ENCODE assay signal across 8 cellular contexts in the genomic region with DNA sequence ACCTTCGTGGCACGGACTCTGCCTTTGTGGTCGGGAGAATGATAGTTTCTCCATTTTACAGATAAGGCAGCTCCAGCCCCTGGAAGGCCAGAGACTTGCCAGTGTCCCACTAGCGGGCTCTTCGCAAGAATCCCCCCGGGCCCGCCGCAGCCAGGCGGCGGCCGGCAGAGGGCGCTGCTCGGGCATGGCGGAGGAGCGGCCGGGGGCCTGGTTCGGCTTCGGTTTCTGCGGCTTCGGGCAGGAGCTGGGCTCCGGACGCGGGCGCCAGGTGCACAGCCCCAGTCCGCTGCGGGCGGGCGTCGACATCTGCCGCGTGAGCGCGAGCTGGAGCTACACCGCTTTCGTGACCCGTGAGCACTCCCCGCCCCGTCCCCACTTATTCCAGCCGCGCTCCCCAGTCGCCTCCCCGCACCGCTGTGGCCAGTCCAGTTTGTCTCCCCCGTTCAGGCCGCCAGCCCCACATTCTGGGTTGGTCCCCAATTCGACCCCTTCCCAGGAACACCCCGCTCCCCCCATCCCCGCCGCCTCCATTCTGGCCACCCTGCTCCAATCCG. TPM values are rescaled to one million over a fixed set of nuclear protein-coding genes. Genes with fewer than 3 reads are reported as not detected.
DNase-seq lines count a peak whose midpoint lies in the region; ATAC-seq and TF ChIP-seq lines count a peak whose summit lies in the region.

No MANE protein-coding gene starts in this region.

- peak; percentile 23 for ATAC-seq in GM21390 (IDR thresholded peaks at IDR 0.05; ENCODE audit: unreplicated experiment)
- ATAC-seq in activated CD8-positive, alpha-beta T cell treated with anti-CD3 and anti-CD28 coated beads, Interleukin-2, amount 10 ng/mL, durations not matched to agents 7 days and 5 days: peak; percentile 7
- peak; percentile 65 to 66 for ATAC-seq in lower lobe of right lung

- H3K4me1 ChIP-seq in lower lobe of right lung: peaks cover 31% of the 10 kb centered on the region

- peak overlapping the region; percentile 97 for H3K27ac Mint-ChIP-seq in activated CD8-positive, alpha-beta T cell treated with anti-CD3 and anti-CD28 coated beads, Interleukin-2, amount 10 ng/mL, durations not matched to agents 7 days and 5 days

- H3K4me3 Mint-ChIP-seq in activated CD8-positive, alpha-beta T cell treated with anti-CD3 and anti-CD28 coated beads, Interleukin-2, amount 10 ng/mL, durations not matched to agents 7 days and 5 days: peak overlapping the region; percentile 88

- H3K27me3 ChIP-seq in lower lobe of right lung (ENCODE audit: low read depth): no peaks in the 10 kb centered on the region

- H3K36me3 ChIP-seq in lower lobe of right lung: peaks cover 43% of the 10 kb centered on the region

- peaks cover 54% of the 10 kb centered on the region for H3K36me3 Mint-ChIP-seq in activated CD8-positive, alpha-beta T cell treated with anti-CD3 and anti-CD28 coated beads, Interleukin-2, amount 10 ng/mL, durations not matched to agents 7 days and 5 days (ENCODE audit: low read depth)

- peak overlapping the region; percentile 67 for H3K4me3 ChIP-seq in lower lobe of right lung

- DNase-seq in NCI-H226: peak; percentile 73
- peak; percentile 76 for DNase-seq in activated CD8-positive, alpha-beta T cell treated with anti-CD3 and anti-CD28 coated beads, Interleukin-2, amount 10 ng/mL, durations not matched to agents 7 days and 5 days
- peak; percentile 54 for DNase-seq in effector CD4-positive, alpha-beta T cell
- peak; percentile 84 for DNase-seq in lower lobe of right lung
- peak in 2 of 3 experiments; percentile 21 to 60 for DNase-seq in stimulated activated CD4-positive, alpha-beta T cell treated with anti-CD3 and anti-CD28 coated beads, TNF-alpha, amount 100 ng/mL, for 24 hours (ENCODE audit: low read depth in 3 of 3)
- DNase-seq in COLO829 (ENCODE audit: low spot score): no peak
- DNase-seq in cortex of kidney (lab: John Stamatoyannopoulos, UW): no peak

- no peaks in the 10 kb centered on the region for H3K9me3 ChIP-seq in lower lobe of right lung

- no peaks in the 10 kb centered on the region for H3K9me3 Mint-ChIP-seq in activated CD8-positive, alpha-beta T cell treated with anti-CD3 and anti-CD28 coated beads, Interleukin-2, amount 10 ng/mL, durations not matched to agents 7 days and 5 days (ENCODE audit: insufficient read depth)

- intact Hi-C loops in lower lobe of right lung (cut with DNase I): no loop called here

- CTCF ChIA-PET in activated CD8-positive, alpha-beta T cell treated with anti-CD3 and anti-CD28 coated beads, Interleukin-2, amount 10 ng/mL, durations not matched to agents 7 days and 5 days (lab: Charles Lee): interaction anchor here (0.7 to 7.3 kb wide), 28 partner anchors 8 to 599 kb away, joined by 3 to 154 read pairs (median 5); a partner anchor contains a TSS

- TF ChIP-seq CTCF in lower lobe of right lung (IDR thresholded peaks at IDR 0.05): peak; percentile 97

- H3K27ac ChIP-seq in lower lobe of right lung: peak overlapping the region; percentile 36

- H3K27me3 Mint-ChIP-seq in activated CD8-positive, alpha-beta T cell treated with anti-CD3 and anti-CD28 coated beads, Interleukin-2, amount 10 ng/mL, durations not matched to agents 7 days and 5 days (ENCODE audit: low read depth): no peaks in the 10 kb centered on the region

- POLR2A ChIA-PET in activated CD8-positive, alpha-beta T cell treated with anti-CD3 and anti-CD28 coated beads, Interleukin-2, amount 10 ng/mL, durations not matched to agents 7 days and 5 days (lab: Charles Lee): interaction anchor here (1.0 to 4.6 kb wide), 5 partner anchors 10 to 93 kb away, joined by 3 to 93 read pairs (median 5); a partner anchor contains a TSS

- H3K4me1 Mint-ChIP-seq in activated CD8-positive, alpha-beta T cell treated with anti-CD3 and anti-CD28 coated beads, Interleukin-2, amount 10 ng/mL, durations not matched to agents 7 days and 5 days (ENCODE audit: low read depth): peaks cover 22% of the 10 kb centered on the region

RNA-seq across cellular contexts. Expression of a gene that starts 1.9 kb away (rescaled TPM):
- total RNA-seq in activated CD8-positive, alpha-beta T cell treated with anti-CD3 and anti-CD28 coated beads, Interleukin-2, amount 10 ng/mL, durations not matched to agents 7 days and 5 days: 10 to 100 TPM; 30.1 to 31.9 TPM
- 10.3 TPM for total RNA-seq in lower lobe of right lung

RNA-seq across cellular contexts. Expression of a gene that starts 21.5 kb away (rescaled TPM):
- 10 to 100 TPM; 74.6 to 81.4 TPM for total RNA-seq in activated CD8-positive, alpha-beta T cell treated with anti-CD3 and anti-CD28 coated beads, Interleukin-2, amount 10 ng/mL, durations not matched to agents 7 days and 5 days
- 50.4 TPM for total RNA-seq in lower lobe of right lung

RNA-seq across cellular contexts. Expression of a gene that starts 24.3 kb away (rescaled TPM):
- 10 to 100 TPM; 23.8 to 26.9 TPM for total RNA-seq in activated CD8-positive, alpha-beta T cell treated with anti-CD3 and anti-CD28 coated beads, Interleukin-2, amount 10 ng/mL, durations not matched to agents 7 days and 5 days
- 16.0 TPM for total RNA-seq in lower lobe of right lung

RNA-seq across cellular contexts. Expression of a gene that starts 37.7 kb away (rescaled TPM):
- 100 to 1,000 TPM; 180 to 189 TPM for total RNA-seq in activated CD8-positive, alpha-beta T cell treated with anti-CD3 and anti-CD28 coated beads, Interleukin-2, amount 10 ng/mL, durations not matched to agents 7 days and 5 days
- 6.7 TPM for total RNA-seq in lower lobe of right lung

RNA-seq across cellular contexts. Expression of a gene that starts 53.5 kb away (rescaled TPM):
- 10 to 100 TPM; 82.7 to 97.7 TPM for total RNA-seq in activated CD8-positive, alpha-beta T cell treated with anti-CD3 and anti-CD28 coated beads, Interleukin-2, amount 10 ng/mL, durations not matched to agents 7 days and 5 days
- total RNA-seq in lower lobe of right lung: 96.9 TPM

Comparison
In these comparisons a context has a peak if more than half of its experiments do, and no peak if none do; other contexts are left out.
1. ATAC-seq: peak in every context shown above with its lines; median percentile 66 in lower lobe of right lung; 23 in GM21390; 7 in activated CD8-positive, alpha-beta T cell treated with anti-CD3 and anti-CD28 coated beads, Interleukin-2, amount 10 ng/mL, durations not matched to agents 7 days and 5 days.
2. DNase-seq: peak in NCI-H226 (single experiment), activated CD8-positive, alpha-beta T cell treated with anti-CD3 and anti-CD28 coated beads, Interleukin-2, amount 10 ng/mL, durations not matched to agents 7 days and 5 days (single experiment), effector CD4-positive, alpha-beta T cell (single experiment), lower lobe of right lung (single experiment) and stimulated activated CD4-positive, alpha-beta T cell treated with anti-CD3 and anti-CD28 coated beads, TNF-alpha, amount 100 ng/mL, for 24 hours (2 of 3); none in COLO829 (single experiment) and cortex of kidney (single experiment).